Comparison of ENCODE assay signal across 8 cellular contexts in the genomic region with DNA sequence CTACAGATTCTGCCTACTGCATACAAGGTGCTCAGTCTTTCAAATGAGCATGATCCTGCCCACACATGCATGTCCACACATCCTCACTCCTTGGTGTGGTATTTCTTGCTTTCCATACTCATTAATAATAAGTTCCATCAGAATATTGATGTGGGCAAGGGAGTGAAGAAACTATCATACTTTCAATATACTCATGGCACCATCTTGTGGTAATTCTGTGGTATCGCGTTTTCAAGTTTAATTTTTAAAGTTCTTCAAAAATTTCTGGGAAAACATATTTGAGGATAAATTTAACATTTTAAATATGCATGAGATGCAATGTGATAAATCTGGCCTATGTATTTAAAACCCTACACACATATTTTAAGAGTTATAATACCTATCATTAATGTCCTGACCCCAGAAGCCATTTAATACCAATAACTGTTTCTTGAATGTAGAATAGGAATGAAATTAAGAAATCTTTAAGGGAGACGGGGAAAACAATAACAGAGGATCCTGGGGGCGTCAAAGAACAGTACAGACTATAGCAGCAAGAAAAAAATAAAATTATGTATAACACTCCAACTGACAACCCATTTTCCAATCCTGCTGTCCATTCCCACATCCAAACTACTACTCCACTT.
A peak's percentile ranks its signal among the peaks of the same experiment; 100 is the strongest.
DNase-seq lines count a peak whose midpoint lies in the region; ATAC-seq, FAIRE-seq and TF ChIP-seq lines count a peak whose summit lies in the region.

No MANE protein-coding gene starts in this region.

- H3K4me3 ChIP-seq in AG10803 (ENCODE audit: low read length) (no peak overlapping the region), bronchial epithelial cell (ENCODE audit: low read depth, low read length) (no peak overlapping the region)

- ATAC-seq in GM18907 (IDR thresholded peaks at IDR 0.05; ENCODE audit: unreplicated experiment): peak; percentile 42
- no peak for ATAC-seq in GM21619 (IDR thresholded peaks at IDR 0.05; ENCODE audit: unreplicated experiment)

- TF ChIP-seq CTCF in AG10803 (conservative IDR thresholded peaks at IDR 0.05; ENCODE audit: low read length): peak; percentile 67
- peak; percentile 27 for TF ChIP-seq CTCF in bronchial epithelial cell (IDR thresholded peaks at IDR 0.05; ENCODE audit: insufficient read depth, low read length, severe bottlenecking)

- no peak overlapping the region for H3K27ac ChIP-seq in caudate nucleus (ENCODE audit: low read depth, low read length)

- no peaks in the 10 kb centered on the region for H3K36me3 ChIP-seq in bronchial epithelial cell (ENCODE audit: control insufficient read depth, insufficient read depth, low read length)

- no peak for FAIRE-seq in bronchial epithelial cell (lab: Jason Lieb, UNC)

- no peaks in the 10 kb centered on the region for H3K27me3 ChIP-seq in bronchial epithelial cell (ENCODE audit: control insufficient read depth, insufficient read depth, low read length)

- peak; percentile 44 for DNase-seq in AG10803 (ENCODE audit: low read depth)
- peak; percentile 23 for DNase-seq in NCI-H2171 (lab: John Stamatoyannopoulos, UW)
- DNase-seq in bronchial epithelial cell (ENCODE audit: low read depth): peak; percentile 44
- DNase-seq in midbrain (lab: John Stamatoyannopoulos, UW): peak; percentile 21
- no peak for DNase-seq in effector CD4-positive, alpha-beta T cell
- DNase-seq in caudate nucleus (lab: John Stamatoyannopoulos, UW): no peak

Comparison
In these comparisons a context has a peak if more than half of its experiments do, and no peak if none do; other contexts are left out.
1. DNase-seq: peak in AG10803 (single experiment), NCI-H2171 (single experiment), bronchial epithelial cell (single experiment) and midbrain (single experiment); none in effector CD4-positive, alpha-beta T cell (single experiment) and caudate nucleus (0 of 61).